Comparison of ENCODE assay signal across 1 cellular context in the genomic region with DNA sequence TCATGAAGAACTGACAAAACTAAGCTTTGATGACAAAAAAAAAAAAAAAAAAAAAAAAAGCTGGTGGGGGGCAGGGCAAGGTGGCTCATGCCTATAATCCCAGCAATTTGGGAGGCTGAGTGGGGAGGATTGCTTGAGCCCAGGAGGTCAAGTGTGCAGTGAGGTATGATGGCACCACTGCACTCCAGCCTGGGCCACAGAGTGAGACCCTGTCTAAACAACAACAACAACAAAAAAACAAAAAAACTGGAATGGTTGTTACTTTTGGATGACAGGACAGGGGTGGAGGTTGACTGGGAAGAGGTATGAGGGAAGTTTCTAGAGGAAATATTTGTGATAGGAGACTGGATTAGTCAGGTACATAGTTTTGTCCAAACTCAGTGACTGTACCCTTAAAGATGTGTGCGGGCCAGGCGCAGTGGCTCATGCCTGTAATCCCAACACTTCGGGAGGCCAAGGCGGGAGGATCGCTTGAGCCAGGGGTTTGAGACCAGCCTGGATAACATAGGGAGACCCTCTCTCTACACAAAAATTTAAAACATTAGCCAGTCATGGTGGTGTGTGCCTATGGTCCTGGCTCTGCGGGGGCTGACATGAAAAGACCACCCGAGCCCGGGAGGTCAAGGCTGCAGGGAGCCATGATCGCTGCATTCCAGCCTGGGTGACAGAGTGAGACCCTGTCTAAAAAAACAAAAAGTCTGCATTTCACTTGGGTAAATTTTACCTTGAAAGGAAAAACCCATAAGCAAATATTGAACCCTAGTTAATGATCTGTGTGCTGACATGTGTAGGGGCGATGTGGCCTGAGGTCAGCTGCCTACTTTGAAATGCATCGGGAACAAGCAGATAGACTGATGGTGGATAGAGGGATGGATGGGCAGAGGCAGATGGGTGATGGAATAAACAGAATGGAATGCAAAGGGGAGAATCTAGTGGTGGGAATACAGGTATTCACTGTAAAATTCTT.
TF ChIP-seq lines count a peak whose summit lies in the region.

No MANE protein-coding gene starts in this region.

TF ChIP-seq in HepG2, 621 proteins besides CTCF, POLR2A, EP300 and RAD21 (continued from another document and continues in another):
- TF ChIP-seq ZNF318 (CRISPR knock-in tag; IDR thresholded peaks at IDR 0.05) (no peak), ZNF317 (CRISPR knock-in tag; IDR thresholded peaks at IDR 0.05) (peak; percentile 92), NR2F2 (IDR thresholded peaks at IDR 0.05; ENCODE audit: borderline replicate concordance, low read depth) (peak; percentile 93), MEIS2 (CRISPR knock-in tag; IDR thresholded peaks at IDR 0.05) (peak; percentile 84), TBX3 (IDR thresholded peaks at IDR 0.05; ENCODE audit: borderline replicate concordance) (peak; percentile 32; the same call in 1 of the 2 replicates), ZNF605 (CRISPR knock-in tag; IDR thresholded peaks at IDR 0.05) (peak; percentile 72), HNF4A (CRISPR knock-in tag; IDR thresholded peaks at IDR 0.05) (peak; percentile 70; the same call in 1 of the 2 replicates), PBX2 (CRISPR knock-in tag; IDR thresholded peaks at IDR 0.05) (peak; percentile 50; the same call in 1 of the 2 replicates), ZNF3 (CRISPR knock-in tag; IDR thresholded peaks at IDR 0.05) (peak; percentile 12; the same call in 1 of the 2 replicates), ZNF484 (CRISPR knock-in tag; IDR thresholded peaks at IDR 0.05; ENCODE audit: borderline replicate concordance, low read depth) (no peak), SOX5 (CRISPR knock-in tag; IDR thresholded peaks at IDR 0.05; ENCODE audit: borderline replicate concordance) (peak; percentile 89), POGZ (CRISPR knock-in tag; IDR thresholded peaks at IDR 0.05) (no peak), ZNF274 (CRISPR knock-in tag; IDR thresholded peaks at IDR 0.05) (0 out of 2 replicates have a peak, but pooled peaks have one; percentile 14), ZBTB49 (CRISPR knock-in tag; IDR thresholded peaks at IDR 0.05; ENCODE audit: borderline replicate concordance) (no peak), POLR2AphosphoS5 (IDR thresholded peaks at IDR 0.05; ENCODE audit: low read depth, low read length) (peak; percentile 59), JUND (CRISPR knock-in tag; IDR thresholded peaks at IDR 0.05) (no peak), TARDBP (CRISPR knock-in tag; IDR thresholded peaks at IDR 0.05) (peak; percentile 87; the same call in 1 of the 2 replicates), IRX3 (CRISPR knock-in tag; IDR thresholded peaks at IDR 0.05; ENCODE audit: borderline replicate concordance, low read depth) (no peak), ELF3 (CRISPR knock-in tag; IDR thresholded peaks at IDR 0.05) (peak; percentile 31; the same call in 1 of the 2 replicates)
- TF ChIP-seq, protein P1, sequence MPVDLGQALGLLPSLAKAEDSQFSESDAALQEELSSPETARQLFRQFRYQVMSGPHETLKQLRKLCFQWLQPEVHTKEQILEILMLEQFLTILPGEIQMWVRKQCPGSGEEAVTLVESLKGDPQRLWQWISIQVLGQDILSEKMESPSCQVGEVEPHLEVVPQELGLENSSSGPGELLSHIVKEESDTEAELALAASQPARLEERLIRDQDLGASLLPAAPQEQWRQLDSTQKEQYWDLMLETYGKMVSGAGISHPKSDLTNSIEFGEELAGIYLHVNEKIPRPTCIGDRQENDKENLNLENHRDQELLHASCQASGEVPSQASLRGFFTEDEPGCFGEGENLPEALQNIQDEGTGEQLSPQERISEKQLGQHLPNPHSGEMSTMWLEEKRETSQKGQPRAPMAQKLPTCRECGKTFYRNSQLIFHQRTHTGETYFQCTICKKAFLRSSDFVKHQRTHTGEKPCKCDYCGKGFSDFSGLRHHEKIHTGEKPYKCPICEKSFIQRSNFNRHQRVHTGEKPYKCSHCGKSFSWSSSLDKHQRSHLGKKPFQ (CRISPR knock-in tag; IDR thresholded peaks at IDR 0.05; ENCODE audit: insufficient replicate concordance): peak; percentile 74
- TF ChIP-seq, protein P2, sequence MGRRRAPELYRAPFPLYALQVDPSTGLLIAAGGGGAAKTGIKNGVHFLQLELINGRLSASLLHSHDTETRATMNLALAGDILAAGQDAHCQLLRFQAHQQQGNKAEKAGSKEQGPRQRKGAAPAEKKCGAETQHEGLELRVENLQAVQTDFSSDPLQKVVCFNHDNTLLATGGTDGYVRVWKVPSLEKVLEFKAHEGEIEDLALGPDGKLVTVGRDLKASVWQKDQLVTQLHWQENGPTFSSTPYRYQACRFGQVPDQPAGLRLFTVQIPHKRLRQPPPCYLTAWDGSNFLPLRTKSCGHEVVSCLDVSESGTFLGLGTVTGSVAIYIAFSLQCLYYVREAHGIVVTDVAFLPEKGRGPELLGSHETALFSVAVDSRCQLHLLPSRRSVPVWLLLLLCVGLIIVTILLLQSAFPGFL (CRISPR knock-in tag; IDR thresholded peaks at IDR 0.05): no peak
- TF ChIP-seq, protein P3, sequence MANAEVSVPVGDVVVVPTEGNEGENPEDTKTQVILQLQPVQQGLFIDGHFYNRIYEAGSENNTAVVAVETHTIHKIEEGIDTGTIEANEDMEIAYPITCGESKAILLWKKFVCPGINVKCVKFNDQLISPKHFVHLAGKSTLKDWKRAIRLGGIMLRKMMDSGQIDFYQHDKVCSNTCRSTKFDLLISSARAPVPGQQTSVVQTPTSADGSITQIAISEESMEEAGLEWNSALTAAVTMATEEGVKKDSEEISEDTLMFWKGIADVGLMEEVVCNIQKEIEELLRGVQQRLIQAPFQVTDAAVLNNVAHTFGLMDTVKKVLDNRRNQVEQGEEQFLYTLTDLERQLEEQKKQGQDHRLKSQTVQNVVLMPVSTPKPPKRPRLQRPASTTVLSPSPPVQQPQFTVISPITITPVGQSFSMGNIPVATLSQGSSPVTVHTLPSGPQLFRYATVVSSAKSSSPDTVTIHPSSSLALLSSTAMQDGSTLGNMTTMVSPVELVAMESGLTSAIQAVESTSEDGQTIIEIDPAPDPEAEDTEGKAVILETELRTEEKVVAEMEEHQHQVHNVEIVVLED (CRISPR knock-in tag; IDR thresholded peaks at IDR 0.05; ENCODE audit: borderline replicate concordance): peak; percentile 45; the same call in 1 of the 2 replicates
- TF ChIP-seq, protein P4, sequence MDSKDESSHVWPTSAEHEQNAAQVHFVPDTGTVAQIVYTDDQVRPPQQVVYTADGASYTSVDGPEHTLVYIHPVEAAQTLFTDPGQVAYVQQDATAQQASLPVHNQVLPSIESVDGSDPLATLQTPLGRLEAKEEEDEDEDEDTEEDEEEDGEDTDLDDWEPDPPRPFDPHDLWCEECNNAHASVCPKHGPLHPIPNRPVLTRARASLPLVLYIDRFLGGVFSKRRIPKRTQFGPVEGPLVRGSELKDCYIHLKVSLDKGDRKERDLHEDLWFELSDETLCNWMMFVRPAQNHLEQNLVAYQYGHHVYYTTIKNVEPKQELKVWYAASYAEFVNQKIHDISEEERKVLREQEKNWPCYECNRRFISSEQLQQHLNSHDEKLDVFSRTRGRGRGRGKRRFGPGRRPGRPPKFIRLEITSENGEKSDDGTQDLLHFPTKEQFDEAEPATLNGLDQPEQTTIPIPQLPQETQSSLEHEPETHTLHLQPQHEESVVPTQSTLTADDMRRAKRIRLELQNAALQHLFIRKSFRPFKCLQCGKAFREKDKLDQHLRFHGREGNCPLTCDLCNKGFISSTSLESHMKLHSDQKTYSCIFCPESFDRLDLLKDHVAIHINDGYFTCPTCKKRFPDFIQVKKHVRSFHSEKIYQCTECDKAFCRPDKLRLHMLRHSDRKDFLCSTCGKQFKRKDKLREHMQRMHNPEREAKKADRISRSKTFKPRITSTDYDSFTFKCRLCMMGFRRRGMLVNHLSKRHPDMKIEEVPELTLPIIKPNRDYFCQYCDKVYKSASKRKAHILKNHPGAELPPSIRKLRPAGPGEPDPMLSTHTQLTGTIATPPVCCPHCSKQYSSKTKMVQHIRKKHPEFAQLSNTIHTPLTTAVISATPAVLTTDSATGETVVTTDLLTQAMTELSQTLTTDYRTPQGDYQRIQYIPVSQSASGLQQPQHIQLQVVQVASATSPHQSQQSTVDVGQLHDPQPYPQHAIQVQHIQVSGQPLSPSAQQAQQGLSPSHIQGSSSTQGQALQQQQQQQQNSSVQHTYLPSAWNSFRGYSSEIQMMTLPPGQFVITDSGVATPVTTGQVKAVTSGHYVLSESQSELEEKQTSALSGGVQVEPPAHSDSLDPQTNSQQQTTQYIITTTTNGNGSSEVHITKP (CRISPR knock-in tag; IDR thresholded peaks at IDR 0.05; ENCODE audit: low read depth): peak; percentile 30; the same call in 1 of the 2 replicates
